12 cellular contexts compared by ENCODE assay signal in the genomic region with DNA sequence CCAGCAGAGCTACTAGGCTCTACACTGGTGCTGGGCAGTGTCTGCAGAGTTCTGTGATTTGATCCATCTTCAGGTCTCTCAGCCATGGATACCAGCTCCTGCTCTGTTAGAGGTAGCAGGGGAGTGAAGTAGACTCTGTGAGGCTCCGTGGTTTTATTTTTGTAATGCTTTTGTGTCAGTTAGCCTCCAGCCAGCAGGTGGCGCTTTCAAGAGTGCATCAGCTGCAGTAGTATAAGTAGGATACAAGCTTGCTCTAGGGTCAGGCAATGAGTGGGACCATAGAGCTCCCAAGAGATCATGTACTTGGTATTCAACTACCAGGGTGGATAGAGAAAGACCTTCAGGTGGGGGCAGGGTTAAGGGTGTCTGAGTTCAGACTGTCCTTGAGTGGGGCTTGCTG.
A peak's percentile ranks its signal among the peaks of the same experiment; 100 is the strongest.
DNase-seq lines count a peak whose midpoint lies in the region; ATAC-seq and TF ChIP-seq lines count a peak whose summit lies in the region.
"Had no signal": no experiment of that assay in that cellular context is flagged by ENCODE, and none has a peak within 500 bp of the region (broad histone marks: within the 10 kb centered on the region; RNA-seq: fewer than 3 reads in every experiment).

No MANE protein-coding gene starts in this region.

- no peaks in the 10 kb centered on the region for H3K36me3 ChIP-seq in mucosa of descending colon (ENCODE audit: low read depth)

- H3K9me3 Mint-ChIP-seq in HFFc6 (peaks cover 68% of the 10 kb centered on the region), mesothelial cell of epicardium (peaks cover 68% of the 10 kb centered on the region)
- H3K9me3 Mint-ChIP-seq: activated naive CD8-positive, alpha-beta T cell treated with anti-CD3 and anti-CD28 coated beads, Interleukin-2, amount 10 ng/mL, durations not matched to agents 7 days and 5 days had no signal

- DNase-seq in HFFc6 (no peak), mucosa of descending colon (peak in 2 of 3 donors; percentile 31 to 49), cortex of kidney (lab: John Stamatoyannopoulos, UW) (no peak), mesothelial cell of epicardium (ENCODE audit: low spot score in 2 of 2, unreplicated experiment in 2 of 2) (no peak)
- DNase-seq: activated naive CD8-positive, alpha-beta T cell treated with anti-CD3 and anti-CD28 coated beads, Interleukin-2, amount 10 ng/mL, durations not matched to agents 7 days and 5 days; GDM1; H7; SIG-M5 had no signal

- H3K4me3 ChIP-seq in WI38 (ENCODE audit: low read depth, low read length) (no peak overlapping the region), mucosa of descending colon (no peak overlapping the region)

- TF ChIP-seq CTCF in GM12873 (IDR thresholded peaks at IDR 0.05; ENCODE audit: insufficient read depth, low read depth, low read length, missing control alignments) (peak; percentile 66), HFFc6 (IDR thresholded peaks at IDR 0.05) (peak; percentile 33; the same call in 1 of the 2 replicates), WI38 (IDR thresholded peaks at IDR 0.05; ENCODE audit: low read depth, low read length) (0 out of 2 replicates have a peak, but pooled peaks have one; percentile 11), mucosa of descending colon (IDR thresholded peaks at IDR 0.05) (no peak), mesothelial cell of epicardium (IDR thresholded peaks at IDR 0.05; ENCODE audit: unreplicated experiment) (no peak)

- H3K27me3 Mint-ChIP-seq in HFFc6 (ENCODE audit: insufficient read depth): no peaks in the 10 kb centered on the region
- no peaks in the 10 kb centered on the region for H3K27me3 Mint-ChIP-seq in mesothelial cell of epicardium (ENCODE audit: low read depth)
- H3K27me3 Mint-ChIP-seq: activated naive CD8-positive, alpha-beta T cell treated with anti-CD3 and anti-CD28 coated beads, Interleukin-2, amount 10 ng/mL, durations not matched to agents 7 days and 5 days had no signal

- H3K4me3 Mint-ChIP-seq in HFFc6 (no peak overlapping the region), mesothelial cell of epicardium (no peak overlapping the region)
- H3K4me3 Mint-ChIP-seq: activated naive CD8-positive, alpha-beta T cell treated with anti-CD3 and anti-CD28 coated beads, Interleukin-2, amount 10 ng/mL, durations not matched to agents 7 days and 5 days had no signal

- H3K4me1 Mint-ChIP-seq in HFFc6 (ENCODE audit: low read depth): no peaks in the 10 kb centered on the region
- no peaks in the 10 kb centered on the region for H3K4me1 Mint-ChIP-seq in mesothelial cell of epicardium
- H3K4me1 Mint-ChIP-seq: activated naive CD8-positive, alpha-beta T cell treated with anti-CD3 and anti-CD28 coated beads, Interleukin-2, amount 10 ng/mL, durations not matched to agents 7 days and 5 days had no signal

- no peaks in the 10 kb centered on the region for H3K4me1 ChIP-seq in mucosa of descending colon (ENCODE audit: low read depth)

- H3K27ac Mint-ChIP-seq in HFFc6: no peak overlapping the region
- no peak overlapping the region for H3K27ac Mint-ChIP-seq in mesothelial cell of epicardium
- H3K27ac Mint-ChIP-seq: activated naive CD8-positive, alpha-beta T cell treated with anti-CD3 and anti-CD28 coated beads, Interleukin-2, amount 10 ng/mL, durations not matched to agents 7 days and 5 days had no signal

- ATAC-seq in mucosa of descending colon (peak; percentile 11), GM21423 (IDR thresholded peaks at IDR 0.05; ENCODE audit: unreplicated experiment) (no peak), GM18873 (IDR thresholded peaks at IDR 0.05; ENCODE audit: low FRiP score, unreplicated experiment) (no peak)

- no peaks in the 10 kb centered on the region for H3K9me3 ChIP-seq in mucosa of descending colon

- no peaks in the 10 kb centered on the region for H3K36me3 Mint-ChIP-seq in HFFc6 (ENCODE audit: low read depth)
- no peaks in the 10 kb centered on the region for H3K36me3 Mint-ChIP-seq in mesothelial cell of epicardium
- H3K36me3 Mint-ChIP-seq: activated naive CD8-positive, alpha-beta T cell treated with anti-CD3 and anti-CD28 coated beads, Interleukin-2, amount 10 ng/mL, durations not matched to agents 7 days and 5 days had no signal

- intact Hi-C loops in mucosa of descending colon (cut with DNase I, micrococcal nuclease): no loop called here

Comparison
In these comparisons a context has a peak if more than half of its experiments do, and no peak if none do; other contexts are left out.
1. CTCF ChIP-seq: peak in GM12873 (single experiment), HFFc6 (single experiment) and WI38 (single experiment); none in mucosa of descending colon (single experiment) and mesothelial cell of epicardium (single experiment).
2. DNase-seq: peak in mucosa of descending colon (2 of 3); none in HFFc6 (single experiment), cortex of kidney (single experiment) and mesothelial cell of epicardium (0 of 2).